Comparison of ENCODE assay signal across 2 cellular contexts in genomic region chr9:94506370-94506769, GRCh38. TPM values are rescaled to one million over a fixed set of nuclear protein-coding genes. Genes with fewer than 3 reads are reported as not detected.
"Had no signal": no experiment of that assay in that cellular context is flagged by ENCODE, and none has a peak within 500 bp of the region (broad histone marks: within the 10 kb centered on the region; RNA-seq: fewer than 3 reads in every experiment).

No MANE protein-coding gene starts in this region.

RNA-seq across cellular contexts. Expression of gene PCAT7, which starts 48.5 kb away (rescaled TPM):
- total RNA-seq: IMR-90 had no signal
- polyA plus RNA-seq: IgD-negative memory B cell, IMR-90 had no signal
